ENCODE assay signal across 8 cellular contexts in the genomic region with DNA sequence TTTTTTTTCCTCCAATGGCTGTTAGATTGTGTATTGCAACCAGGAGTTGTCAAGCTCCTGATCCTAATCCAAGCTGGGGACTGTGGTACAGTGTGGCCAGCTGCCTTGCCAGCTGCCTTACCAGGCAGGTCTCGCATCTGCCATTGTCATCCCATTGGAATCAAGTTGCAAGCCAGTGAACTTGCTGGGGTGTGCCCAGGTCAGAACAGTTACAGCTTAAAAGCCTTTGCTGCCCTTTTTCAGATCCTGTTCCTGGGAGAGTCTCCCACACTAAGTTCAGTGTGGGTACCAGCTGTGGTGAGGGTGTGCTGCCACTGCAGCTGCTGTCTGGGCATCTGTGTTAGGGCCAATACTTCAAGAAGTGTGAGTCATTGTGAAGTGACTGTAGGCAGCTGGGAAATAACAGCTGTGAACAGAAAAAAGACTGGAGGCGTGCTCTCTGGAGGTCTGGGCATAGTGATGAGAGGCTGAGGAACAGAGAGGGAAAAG.
DNase-seq lines count a peak whose midpoint lies in the region; ATAC-seq and TF ChIP-seq lines count a peak whose summit lies in the region.

No MANE protein-coding gene starts in this region.

- H3K4me1 Mint-ChIP-seq in neural progenitor cell: peaks cover 17% of the 10 kb centered on the region
- H3K4me1 Mint-ChIP-seq in activated CD8-positive, alpha-beta memory T cell treated with anti-CD3 and anti-CD28 coated beads, Interleukin-2, amount 10 ng/mL, durations not matched to agents 7 days and 5 days: no peaks in the 10 kb centered on the region

- H3K9ac ChIP-seq in neural progenitor cell: no peak overlapping the region

- no peak overlapping the region for H3K4me3 ChIP-seq in dorsolateral prefrontal cortex
- H3K4me3 ChIP-seq in neural progenitor cell: no peak overlapping the region

- intact Hi-C loops in dorsolateral prefrontal cortex (cut with DNase I): no loop called here

- H2AFZ ChIP-seq in neural progenitor cell (replicated peaks): no peak overlapping the region

- H3K4me3 Mint-ChIP-seq in neural progenitor cell: no peak overlapping the region
- no peak overlapping the region for H3K4me3 Mint-ChIP-seq in activated CD8-positive, alpha-beta memory T cell treated with anti-CD3 and anti-CD28 coated beads, Interleukin-2, amount 10 ng/mL, durations not matched to agents 7 days and 5 days

- H3K9me3 Mint-ChIP-seq in neural progenitor cell: peaks cover 3% of the 10 kb centered on the region
- H3K9me3 Mint-ChIP-seq in activated CD8-positive, alpha-beta memory T cell treated with anti-CD3 and anti-CD28 coated beads, Interleukin-2, amount 10 ng/mL, durations not matched to agents 7 days and 5 days (ENCODE audit: low read depth): no peaks in the 10 kb centered on the region

- H3K27ac Mint-ChIP-seq in neural progenitor cell: peak overlapping the region; percentile 13
- no peak overlapping the region for H3K27ac Mint-ChIP-seq in activated CD8-positive, alpha-beta memory T cell treated with anti-CD3 and anti-CD28 coated beads, Interleukin-2, amount 10 ng/mL, durations not matched to agents 7 days and 5 days

- no peaks in the 10 kb centered on the region for H3K9me3 ChIP-seq in neural progenitor cell (ENCODE audit: low read depth)

- H3K79me2 ChIP-seq in neural progenitor cell (ENCODE audit: low read depth): peaks cover 74% of the 10 kb centered on the region

- H3K4me1 ChIP-seq in neural progenitor cell: peaks cover 5% of the 10 kb centered on the region

- TF ChIP-seq CTCF in dorsolateral prefrontal cortex (IDR thresholded peaks at IDR 0.05 in 54 of 56, conservative IDR thresholded peaks at IDR 0.05 in 2 of 56; ENCODE audit: low read depth in 1 of 56, partially characterized antibody in 56 of 56) (no peak), neural progenitor cell (IDR thresholded peaks at IDR 0.05) (no peak)

- peaks cover 3% of the 10 kb centered on the region for H3K27me3 Mint-ChIP-seq in neural progenitor cell (ENCODE audit: insufficient read depth, low read depth)
- no peaks in the 10 kb centered on the region for H3K27me3 Mint-ChIP-seq in activated CD8-positive, alpha-beta memory T cell treated with anti-CD3 and anti-CD28 coated beads, Interleukin-2, amount 10 ng/mL, durations not matched to agents 7 days and 5 days

- H3K27ac ChIP-seq in dorsolateral prefrontal cortex (peak overlapping the region in 47 of 59 donors; percentile 2 to 78 (median 61)), neural progenitor cell (no peak overlapping the region)

- no peaks in the 10 kb centered on the region for H3K36me3 ChIP-seq in neural progenitor cell

- no peaks in the 10 kb centered on the region for H3F3A ChIP-seq in neural progenitor cell (ENCODE audit: low read depth)

- H3K4me2 ChIP-seq in neural progenitor cell: no peak overlapping the region

- no peaks in the 10 kb centered on the region for H3K36me3 Mint-ChIP-seq in neural progenitor cell
- H3K36me3 Mint-ChIP-seq in activated CD8-positive, alpha-beta memory T cell treated with anti-CD3 and anti-CD28 coated beads, Interleukin-2, amount 10 ng/mL, durations not matched to agents 7 days and 5 days: no peaks in the 10 kb centered on the region

- H3K27me3 ChIP-seq in dorsolateral prefrontal cortex (no peaks in the 10 kb centered on the region), neural progenitor cell (no peaks in the 10 kb centered on the region)

- CTCF ChIA-PET in activated CD8-positive, alpha-beta memory T cell treated with anti-CD3 and anti-CD28 coated beads, Interleukin-2, amount 10 ng/mL, durations not matched to agents 7 days and 5 days (lab: Charles Lee): no interaction called here

- peak; percentile 7 for DNase-seq in stimulated activated CD4-positive, alpha-beta T cell treated with anti-CD3 and anti-CD28 coated beads, Interleukin-2, amount 100 ng/mL, for 4 hours (ENCODE audit: low read depth)
- DNase-seq in stimulated activated CD4-positive, alpha-beta T cell treated with anti-CD3 and anti-CD28 coated beads, Interleukin-2, amount 100 ng/mL, for 48 hours: no peak
- DNase-seq in NCI-H2171 treated with DMSO at 0.1 percent for 48 hours (lab: John Stamatoyannopoulos, UW): peak; percentile 93
- peak in 8 of 10 donors; percentile 47 to 80 (median 68) for DNase-seq in dorsolateral prefrontal cortex
- DNase-seq in neural progenitor cell (ENCODE audit: low spot score): no peak
- DNase-seq in activated CD8-positive, alpha-beta memory T cell treated with anti-CD3 and anti-CD28 coated beads, Interleukin-2, amount 10 ng/mL, durations not matched to agents 7 days and 5 days: no peak
- DNase-seq in NCI-H2081 treated with DMSO at 0.1 percent for 48 hours (lab: John Stamatoyannopoulos, UW): no peak
- DNase-seq in T-helper 1 cell: no peak

- ATAC-seq in activated CD8-positive, alpha-beta memory T cell treated with anti-CD3 and anti-CD28 coated beads, Interleukin-2, amount 10 ng/mL, durations not matched to agents 7 days and 5 days: no peak

- H4K20me1 ChIP-seq in neural progenitor cell (ENCODE audit: low read depth): peaks cover 45% of the 10 kb centered on the region

Comparison
In these comparisons a context has a peak if more than half of its experiments do, and no peak if none do; other contexts are left out.
1. DNase-seq: peak in stimulated activated CD4-positive, alpha-beta T cell treated with anti-CD3 and anti-CD28 coated beads, Interleukin-2, amount 100 ng/mL, for 4 hours (single experiment), NCI-H2171 treated with DMSO at 0.1 percent for 48 hours (single experiment) and dorsolateral prefrontal cortex (8 of 10); none in stimulated activated CD4-positive, alpha-beta T cell treated with anti-CD3 and anti-CD28 coated beads, Interleukin-2, amount 100 ng/mL, for 48 hours (0 of 2), neural progenitor cell (single experiment), activated CD8-positive, alpha-beta memory T cell treated with anti-CD3 and anti-CD28 coated beads, Interleukin-2, amount 10 ng/mL, durations not matched to agents 7 days and 5 days (single experiment), NCI-H2081 treated with DMSO at 0.1 percent for 48 hours (single experiment) and T-helper 1 cell (0 of 5).